Comparison of ENCODE assay signal across 8 cellular contexts in genomic region chr2:231714639-231715498, GRCh38. TPM values are rescaled to one million over a fixed set of nuclear protein-coding genes. Genes with fewer than 3 reads are reported as not detected.
DNase-seq lines count a peak whose midpoint lies in the region; ATAC-seq and TF ChIP-seq lines count a peak whose summit lies in the region.

No MANE protein-coding gene starts in this region.

- peaks cover 42% of the 10 kb centered on the region for H3K4me1 ChIP-seq in CD4-positive, CD25-positive, alpha-beta regulatory T cell (ENCODE audit: control insufficient read depth, insufficient read depth, low read length, poor library complexity, severe bottlenecking)
- peaks cover 11 to 14% of the 10 kb centered on the region in 2 donors for H3K4me1 ChIP-seq in esophagus (ENCODE audit: control insufficient read depth in 2 of 2, insufficient read depth in 2 of 2, low read length in 1 of 2)
- peaks cover 36% of the 10 kb centered on the region for H3K4me1 ChIP-seq in stomach smooth muscle (ENCODE audit: control insufficient read depth, insufficient read depth, low read length)

- H3K27ac ChIP-seq in CD4-positive, CD25-positive, alpha-beta regulatory T cell (ENCODE audit: insufficient read depth, low read length, poor library complexity, severe bottlenecking): peak overlapping the region; percentile 69
- H3K27ac ChIP-seq in esophagus (ENCODE audit: low read depth in 2 of 2, low read length in 1 of 2) (peak overlapping the region; percentile 40 to 82), stomach smooth muscle (ENCODE audit: low read length) (peak overlapping the region; percentile 74)

- H3K4me3 ChIP-seq in CD4-positive, CD25-positive, alpha-beta regulatory T cell (ENCODE audit: low read depth, low read length): no peak overlapping the region
- H3K4me3 ChIP-seq in esophagus (ENCODE audit: low read depth in 1 of 2, low read length in 2 of 2) (no peak overlapping the region), stomach smooth muscle (ENCODE audit: low read length in 2 of 2) (no peak overlapping the region)

- peaks cover 11 to 39% (median 28%) of the 10 kb centered on the region in 4 donors for H3K4me1 Mint-ChIP-seq in CD4-positive, CD25-positive, alpha-beta regulatory T cell
- peaks cover 31 to 48% of the 10 kb centered on the region in 2 donors for H3K4me1 Mint-ChIP-seq in natural killer cell

- peak overlapping the region in 1 of 4 donors; percentile 80 for H3K4me3 Mint-ChIP-seq in CD4-positive, CD25-positive, alpha-beta regulatory T cell
- H3K4me3 Mint-ChIP-seq in natural killer cell: peak overlapping the region; percentile 47

- peak in 1 of 2 donors; percentile 11 for ATAC-seq in CD4-positive, CD25-positive, alpha-beta regulatory T cell (ENCODE audit: low read depth in 2 of 2)
- ATAC-seq in natural killer cell: peak in 1 of 3 donors; percentile 25
- no peak for ATAC-seq in GM18520 (IDR thresholded peaks at IDR 0.05; ENCODE audit: unreplicated experiment)

- H3K9ac ChIP-seq in stomach smooth muscle (ENCODE audit: low read length in 2 of 2): peak overlapping the region in 1 of 2 donors; percentile 36

- WGBS in esophagus, 2 donors: 48 to 54% methylated on average over 17 of the region's 17 CpGs

- H3K27ac Mint-ChIP-seq in CD4-positive, CD25-positive, alpha-beta regulatory T cell: peak overlapping the region; percentile 71 to 96 (median 93)
- H3K27ac Mint-ChIP-seq in natural killer cell: peak overlapping the region; percentile 97

- peaks cover 23% of the 10 kb centered on the region for H3K27me3 Mint-ChIP-seq in CD4-positive, CD25-positive, alpha-beta regulatory T cell
- H3K27me3 Mint-ChIP-seq in natural killer cell (ENCODE audit: low read depth in 2 of 2): peaks cover 0 to 4% of the 10 kb centered on the region in 2 donors

- CTCF ChIA-PET in HEK293T (lab: Yijun Ruan, JAX): interaction anchor here (0.8 to 5.4 kb wide), 17 partner anchors 10 to 113 kb away, joined by 3 to 136 read pairs (median 6); partner anchors contain the start of genes COPS7B and PDE6D

- peaks cover 0 to 3% (median 0%) of the 10 kb centered on the region in 7 donors for H3K9me3 Mint-ChIP-seq in CD4-positive, CD25-positive, alpha-beta regulatory T cell
- no peaks in the 10 kb centered on the region for H3K9me3 Mint-ChIP-seq in natural killer cell

- no peaks in the 10 kb centered on the region for H3K9me3 ChIP-seq in CD4-positive, CD25-positive, alpha-beta regulatory T cell (ENCODE audit: control insufficient read depth in 2 of 2, low read length in 2 of 2)
- no peaks in the 10 kb centered on the region for H3K9me3 ChIP-seq in esophagus (ENCODE audit: control insufficient read depth in 2 of 2, insufficient read depth in 1 of 2, low read depth in 1 of 2, low read length in 1 of 2)
- no peaks in the 10 kb centered on the region for H3K9me3 ChIP-seq in stomach smooth muscle (ENCODE audit: control insufficient read depth in 2 of 2, low read length in 2 of 2)

- POLR2A ChIA-PET in HEK293T (lab: Yijun Ruan, JAX): interaction anchor here (0.9 to 3.2 kb wide), 14 partner anchors 10 to 103 kb away, joined by 3 to 20 read pairs (median 4); no protein-coding TSS in a partner anchor

- peak; percentile 93 for TF ChIP-seq CTCF in natural killer cell (IDR thresholded peaks at IDR 0.05)

- H3K27me3 ChIP-seq in CD4-positive, CD25-positive, alpha-beta regulatory T cell (ENCODE audit: control insufficient read depth, insufficient read depth, low read length): no peaks in the 10 kb centered on the region
- H3K27me3 ChIP-seq in esophagus (ENCODE audit: control insufficient read depth in 1 of 2, insufficient read depth in 2 of 2, low read length in 2 of 2): no peaks in the 10 kb centered on the region
- H3K27me3 ChIP-seq in stomach smooth muscle (ENCODE audit: control insufficient read depth in 1 of 2, insufficient read depth in 2 of 2, low read length in 2 of 2): peaks cover 0 to 2% of the 10 kb centered on the region in 2 donors

- intact Hi-C loops in natural killer cell (cut with micrococcal nuclease): loop anchor here (1.0 kb wide), 3 partner anchors 28 to 103 kb away; no protein-coding TSS in a partner anchor

- peaks cover 18% of the 10 kb centered on the region for H3K36me3 ChIP-seq in CD4-positive, CD25-positive, alpha-beta regulatory T cell (ENCODE audit: control insufficient read depth, insufficient read depth, low read length)
- peaks cover 6 to 15% of the 10 kb centered on the region in 2 donors for H3K36me3 ChIP-seq in esophagus (ENCODE audit: control insufficient read depth in 2 of 2, insufficient read depth in 2 of 2, low read length in 1 of 2)
- peaks cover 9 to 15% of the 10 kb centered on the region in 2 donors for H3K36me3 ChIP-seq in stomach smooth muscle (ENCODE audit: control insufficient read depth in 2 of 2, insufficient read depth in 2 of 2, low read length in 2 of 2)

- DNase-seq in CD4-positive, CD25-positive, alpha-beta regulatory T cell: peak; percentile 69 to 75 (median 74)
- DNase-seq in HEK293T (ENCODE audit: extremely low spot score) (peak; percentile 56), NCI-H82 treated with DMSO at 0.1 percent for 48 hours (lab: John Stamatoyannopoulos, UW; ENCODE audit: unreplicated experiment) (peak; percentile 72), natural killer cell (peak; percentile 78)
- DNase-seq in activated CD8-positive, alpha-beta memory T cell treated with anti-CD3 and anti-CD28 coated beads, Interleukin-2, amount 50 U/mL, for 4 hours: peak; percentile 83

- H3K36me3 Mint-ChIP-seq in CD4-positive, CD25-positive, alpha-beta regulatory T cell: peaks cover 15% of the 10 kb centered on the region
- H3K36me3 Mint-ChIP-seq in natural killer cell: peaks cover 13% of the 10 kb centered on the region

TF ChIP-seq in HEK293T, 16 proteins besides CTCF, POLR2A, EP300 and RAD21:
- no peak for TF ChIP-seq SUZ12 (IDR thresholded peaks at IDR 0.05)
- no peak for TF ChIP-seq L3MBTL2 (conservative IDR thresholded peaks at IDR 0.05)
- no peak for TF ChIP-seq FOXK2 (IDR thresholded peaks at IDR 0.05)
- no peak for TF ChIP-seq LEF1 (IDR thresholded peaks at IDR 0.05; ENCODE audit: borderline replicate concordance)
- TF ChIP-seq CTBP1 (IDR thresholded peaks at IDR 0.05; ENCODE audit: borderline replicate concordance): no peak
- no peak for TF ChIP-seq BHLHE40 (IDR thresholded peaks at IDR 0.05; ENCODE audit: borderline replicate concordance)
- no peak for TF ChIP-seq FOXA1 (IDR thresholded peaks at IDR 0.05)
- TF ChIP-seq HDGF (IDR thresholded peaks at IDR 0.05; ENCODE audit: borderline replicate concordance): no peak
- no peak for TF ChIP-seq FOXM1 (IDR thresholded peaks at IDR 0.05; ENCODE audit: borderline replicate concordance)

RNA-seq across cellular contexts. Expression of gene PTMA, which starts 6.5 kb away (rescaled TPM):
- total RNA-seq in CD4-positive, CD25-positive, alpha-beta regulatory T cell: 1,458 TPM
- 1,000 to 10,000 TPM; 1,762 to 2,131 (median 2,045) TPM for polyA plus RNA-seq in CD4-positive, CD25-positive, alpha-beta regulatory T cell
- 1,000 to 10,000 TPM; 1,139 to 1,606 TPM for polyA plus RNA-seq in esophagus
- 1,000 to 10,000 TPM; 1,245 to 1,643 (median 1,314) TPM for total RNA-seq in natural killer cell
